19 cellular contexts compared by ENCODE assay signal in genomic region chr10:44723654-44724053, GRCh38.
DNase-seq lines count a peak whose midpoint lies in the region; ATAC-seq and TF ChIP-seq lines count a peak whose summit lies in the region.
"Had no signal": no experiment of that assay in that cellular context is flagged by ENCODE, and none has a peak within 500 bp of the region (broad histone marks: within the 10 kb centered on the region; RNA-seq: fewer than 3 reads in every experiment).

No MANE protein-coding gene starts in this region.

- no peak for TF ChIP-seq CTCF in SK-N-SH (IDR thresholded peaks at IDR 0.05)
- no peak for TF ChIP-seq CTCF in upper lobe of right lung (IDR thresholded peaks at IDR 0.05)

- H4K20me1 ChIP-seq in SK-N-SH (ENCODE audit: insufficient read depth): no peaks in the 10 kb centered on the region

- no peaks in the 10 kb centered on the region for H3K79me2 ChIP-seq in SK-N-SH (ENCODE audit: insufficient read depth)

- H3K27ac ChIP-seq in SK-N-SH (ENCODE audit: low read depth in 2 of 2, low read length in 1 of 2) (peak overlapping the region in 1 of 2 experiments; percentile 84; a peak in 2 of 4 replicates), upper lobe of right lung (no peak overlapping the region)
- H3K27ac ChIP-seq: 22Rv1, SK-N-MC, skin epidermis had no signal

- no peak for ATAC-seq in SK-N-SH treated with all-trans-retinoic acid at 6 μM for 48 hours
- peak; percentile 16 for ATAC-seq in upper lobe of right lung
- no peak for ATAC-seq in activated naive CD8-positive, alpha-beta T cell treated with anti-CD3 and anti-CD28 coated beads, Interleukin-2, amount 50 U/mL, for 24 hours
- ATAC-seq: activated T-cell treated with anti-CD3 and anti-CD28 coated beads, Interleukin-2, amount 50 U/mL, for 72 hours had no signal

- peaks cover 13% of the 10 kb centered on the region for H3K4me1 Mint-ChIP-seq in activated naive CD8-positive, alpha-beta T cell treated with anti-CD3 and anti-CD28 coated beads, Interleukin-2, amount 50 U/mL, for 24 hours

- DNase-seq in SK-N-SH (no peak), brain pericyte (ENCODE audit: low read depth, low spot score) (peak; percentile 76), islet precursor cell (peak; percentile 68), upper lobe of right lung (no peak), NCI-H2081 treated with DMSO at 0.1 percent for 48 hours (lab: John Stamatoyannopoulos, UW) (no peak)
- no peak for DNase-seq in activated naive CD8-positive, alpha-beta T cell treated with anti-CD3 and anti-CD28 coated beads, Interleukin-2, amount 50 U/mL, for 24 hours
- no peak for DNase-seq in activated CD4-positive, alpha-beta T cell treated with anti-CD3 and anti-CD28 coated beads for 48 hours
- DNase-seq: activated CD4-positive, alpha-beta T cell treated with anti-CD3 and anti-CD28 coated beads for 1 hour; activated T-cell treated with anti-CD3 and anti-CD28 coated beads, Interleukin-2, amount 50 U/mL, for 72 hours; caudate nucleus; DMS53; erythroblast; NCI-H1436; NCI-H774 had no signal

- no peaks in the 10 kb centered on the region for H3K36me3 Mint-ChIP-seq in activated naive CD8-positive, alpha-beta T cell treated with anti-CD3 and anti-CD28 coated beads, Interleukin-2, amount 50 U/mL, for 24 hours (ENCODE audit: low read depth)

- H3K4me1 ChIP-seq in SK-N-SH (ENCODE audit: control insufficient read depth in 1 of 2, insufficient read depth in 2 of 2, low read depth in 1 of 2, low read length in 1 of 2) (0 out of 4 replicates have a peak, but pooled peaks cover 0 to 6% of the 10 kb centered on the region in 2 experiments), upper lobe of right lung (peaks cover 11% of the 10 kb centered on the region)
- H3K4me1 ChIP-seq: HAP-1 had no signal

- TF ChIP-seq EP300 in SK-N-SH (IDR thresholded peaks at IDR 0.05; ENCODE audit: borderline replicate concordance in 1 of 2, low read depth in 1 of 2, low read length in 1 of 2): no peak

- H3K4me3 ChIP-seq in SK-N-SH (ENCODE audit: low read depth in 2 of 2, low read length in 1 of 2): no peak overlapping the region
- H3K4me3 ChIP-seq in upper lobe of right lung: no peak overlapping the region
- H3K4me3 ChIP-seq: HAP-1, SK-N-MC, skin epidermis had no signal

- no peak overlapping the region for H3K9ac ChIP-seq in SK-N-SH

- TF ChIP-seq RAD21 in SK-N-SH (IDR thresholded peaks at IDR 0.05; ENCODE audit: low read length): no peak

- H3K9me2 ChIP-seq in SK-N-SH: no peaks in the 10 kb centered on the region

- H3K36me3 ChIP-seq in SK-N-SH (replicated peaks in 1 of 2; ENCODE audit: control insufficient read depth in 1 of 2, insufficient read depth in 2 of 2, low read length in 1 of 2) (no peaks in the 10 kb centered on the region), upper lobe of right lung (no peaks in the 10 kb centered on the region)
- H3K36me3 ChIP-seq: HAP-1 had no signal

- H3K4me3 Mint-ChIP-seq in activated naive CD8-positive, alpha-beta T cell treated with anti-CD3 and anti-CD28 coated beads, Interleukin-2, amount 50 U/mL, for 24 hours: no peak overlapping the region
- H3K4me3 Mint-ChIP-seq: activated T-cell treated with anti-CD3 and anti-CD28 coated beads, Interleukin-2, amount 50 U/mL, for 72 hours had no signal

- POLR2A ChIA-PET in SK-N-SH (lab: Yijun Ruan, JAX): no interaction called here

- intact Hi-C loops in upper lobe of right lung (cut with DNase I): no loop called here

- H2AFZ ChIP-seq in SK-N-SH (ENCODE audit: low read depth): peak overlapping the region; percentile 55; the same call in 1 of the 2 replicates

- H3K4me2 ChIP-seq in SK-N-SH: no peak overlapping the region

- 2% methylated on average over 4 of the region's 4 CpGs for WGBS in SK-N-SH (ENCODE audit: low lambda C conversion rate)

- H3K9me3 Mint-ChIP-seq in activated naive CD8-positive, alpha-beta T cell treated with anti-CD3 and anti-CD28 coated beads, Interleukin-2, amount 50 U/mL, for 24 hours: no peaks in the 10 kb centered on the region

- CTCF ChIA-PET in SK-N-SH (lab: Yijun Ruan, JAX): no interaction called here

- peaks cover 24% of the 10 kb centered on the region for H3F3A ChIP-seq in SK-N-SH (replicated peaks; ENCODE audit: insufficient read depth)

- H3K9me3 ChIP-seq in SK-N-SH (no peaks in the 10 kb centered on the region), upper lobe of right lung (no peaks in the 10 kb centered on the region)
- H3K9me3 ChIP-seq: HAP-1 had no signal

- H3K27me3 ChIP-seq in SK-N-SH (ENCODE audit: insufficient read depth): no peaks in the 10 kb centered on the region
- no peaks in the 10 kb centered on the region for H3K27me3 ChIP-seq in upper lobe of right lung

- peaks cover 5% of the 10 kb centered on the region for H3K27me3 Mint-ChIP-seq in activated naive CD8-positive, alpha-beta T cell treated with anti-CD3 and anti-CD28 coated beads, Interleukin-2, amount 50 U/mL, for 24 hours

- H3K27ac Mint-ChIP-seq in activated naive CD8-positive, alpha-beta T cell treated with anti-CD3 and anti-CD28 coated beads, Interleukin-2, amount 50 U/mL, for 24 hours: no peak overlapping the region
- H3K27ac Mint-ChIP-seq: activated T-cell treated with anti-CD3 and anti-CD28 coated beads, Interleukin-2, amount 50 U/mL, for 72 hours had no signal

TF ChIP-seq in SK-N-SH, 30 proteins besides CTCF, POLR2A, EP300 and RAD21:
- TF ChIP-seq USF1 (IDR thresholded peaks at IDR 0.05; ENCODE audit: borderline replicate concordance, low read depth) (no peak), ZBTB33 (IDR thresholded peaks at IDR 0.05; ENCODE audit: borderline replicate concordance, low read depth) (no peak)
TF ChIP-seq in SK-N-SH: peak in this region for 0.

TF ChIP-seq in SK-N-SH treated with all-trans-retinoic acid at 6 μM for 48 hours, 23 proteins besides CTCF, POLR2A, EP300 and RAD21 (continues in another document):
- TF ChIP-seq CSDC2 (CRISPR knock-in tag; IDR thresholded peaks at IDR 0.05): no peak
- no peak for TF ChIP-seq ZFP3 (CRISPR knock-in tag; IDR thresholded peaks at IDR 0.05)
- no peak for TF ChIP-seq TCF4 (CRISPR knock-in tag; IDR thresholded peaks at IDR 0.05; ENCODE audit: borderline replicate concordance)
- no peak for TF ChIP-seq CREB5 (CRISPR knock-in tag; IDR thresholded peaks at IDR 0.05; ENCODE audit: low read depth)
- TF ChIP-seq ISL1 (CRISPR knock-in tag; IDR thresholded peaks at IDR 0.05): no peak
- TF ChIP-seq PATZ1 (CRISPR knock-in tag; IDR thresholded peaks at IDR 0.05; ENCODE audit: borderline replicate concordance): no peak
- no peak for TF ChIP-seq RARB (CRISPR knock-in tag; IDR thresholded peaks at IDR 0.05)
- no peak for TF ChIP-seq SNAI2 (CRISPR knock-in tag; IDR thresholded peaks at IDR 0.05)
- no peak for TF ChIP-seq TSHZ2 (CRISPR knock-in tag; IDR thresholded peaks at IDR 0.05)

Comparison
In these comparisons a context has a peak if more than half of its experiments do, and no peak if none do; other contexts are left out.
1. DNase-seq: peak in brain pericyte (single experiment) and islet precursor cell (single experiment); none in SK-N-SH (single experiment), upper lobe of right lung (single experiment), activated naive CD8-positive, alpha-beta T cell treated with anti-CD3 and anti-CD28 coated beads, Interleukin-2, amount 50 U/mL, for 24 hours (single experiment), NCI-H2081 treated with DMSO at 0.1 percent for 48 hours (single experiment) and activated CD4-positive, alpha-beta T cell treated with anti-CD3 and anti-CD28 coated beads for 48 hours (single experiment).